Comparison of ENCODE assay signal across 9 cellular contexts in genomic region chr19:2083174-2083854, GRCh38. TPM values are rescaled to one million over a fixed set of nuclear protein-coding genes. Genes with fewer than 3 reads are reported as not detected.
A peak's percentile ranks its signal among the peaks of the same experiment; 100 is the strongest.
DNase-seq lines count a peak whose midpoint lies in the region; ATAC-seq and TF ChIP-seq lines count a peak whose summit lies in the region.
"Had no signal": no experiment of that assay in that cellular context is flagged by ENCODE, and none has a peak within 500 bp of the region (broad histone marks: within the 10 kb centered on the region; RNA-seq: fewer than 3 reads in every experiment).

No MANE protein-coding gene starts in this region.

- no peaks in the 10 kb centered on the region for H3K9me3 ChIP-seq in thoracic aorta
- no peaks in the 10 kb centered on the region for H3K9me3 ChIP-seq in MG63
- H3K9me3 ChIP-seq: SJSA1 had no signal

- peak overlapping the region; percentile 99 for H3K4me3 Mint-ChIP-seq in activated CD8-positive, alpha-beta memory T cell treated with anti-CD3 and anti-CD28 coated beads, Interleukin-2, amount 10 ng/mL, durations not matched to agents 7 days and 5 days

- CTCF ChIA-PET in activated CD8-positive, alpha-beta memory T cell treated with anti-CD3 and anti-CD28 coated beads, Interleukin-2, amount 10 ng/mL, durations not matched to agents 7 days and 5 days (lab: Charles Lee): interaction anchor here (0.5 to 4.8 kb wide), 12 partner anchors 7 to 209 kb away, joined by 3 to 50 read pairs (median 6); partner anchors contain the start of genes IZUMO4, MKNK2 and MOB3A

- peaks cover 3 to 12% of the 10 kb centered on the region in 2 donors for H3K4me1 ChIP-seq in thoracic aorta (ENCODE audit: control insufficient read depth in 1 of 2, low read depth in 2 of 2)
- H3K4me1 ChIP-seq: SJSA1 had no signal

- peak overlapping the region; percentile 64 for H3K27ac ChIP-seq in layer of hippocampus (ENCODE audit: low read depth, low read length)
- H3K27ac ChIP-seq in thoracic aorta: no peak overlapping the region
- H3K27ac ChIP-seq: SJSA1 had no signal

- H3K4me1 Mint-ChIP-seq in activated CD8-positive, alpha-beta memory T cell treated with anti-CD3 and anti-CD28 coated beads, Interleukin-2, amount 10 ng/mL, durations not matched to agents 7 days and 5 days: peaks cover 58% of the 10 kb centered on the region

- H3K4me3 ChIP-seq in thoracic aorta: peak overlapping the region; percentile 54
- H3K4me3 ChIP-seq in MG63: no peak overlapping the region
- H3K4me3 ChIP-seq: SJSA1 had no signal

- H3K27me3 Mint-ChIP-seq in activated CD8-positive, alpha-beta memory T cell treated with anti-CD3 and anti-CD28 coated beads, Interleukin-2, amount 10 ng/mL, durations not matched to agents 7 days and 5 days: no peaks in the 10 kb centered on the region

- ATAC-seq in activated CD8-positive, alpha-beta memory T cell treated with anti-CD3 and anti-CD28 coated beads, Interleukin-2, amount 10 ng/mL, durations not matched to agents 7 days and 5 days: peak; percentile 38
- ATAC-seq in thoracic aorta (ENCODE audit: insufficient number of reproducible peaks, low FRiP score, low read depth): no peak

- TF ChIP-seq CTCF in thoracic aorta (IDR thresholded peaks at IDR 0.05): no peak

- DNase-seq in SIG-M5 treated with dmso at 0.1 percent for 504 hours (lab: John Stamatoyannopoulos, UW; ENCODE audit: unreplicated experiment): peak; percentile 45
- DNase-seq in SIG-M5 (lab: John Stamatoyannopoulos, UW): no peak
- peak; percentile 90 for DNase-seq in activated CD8-positive, alpha-beta memory T cell treated with anti-CD3 and anti-CD28 coated beads, Interleukin-2, amount 10 ng/mL, durations not matched to agents 7 days and 5 days
- no peak for DNase-seq in thoracic aorta (ENCODE audit: low spot score)
- DNase-seq in NCI-H69 (lab: John Stamatoyannopoulos, UW): no peak
- no peak for DNase-seq in MG63
- no peak for DNase-seq in NCI-H1092 treated with DMSO at 0.1 percent for 48 hours (lab: John Stamatoyannopoulos, UW)

- H3K36me3 Mint-ChIP-seq in activated CD8-positive, alpha-beta memory T cell treated with anti-CD3 and anti-CD28 coated beads, Interleukin-2, amount 10 ng/mL, durations not matched to agents 7 days and 5 days: peaks cover 68% of the 10 kb centered on the region

- H3K9me3 Mint-ChIP-seq in activated CD8-positive, alpha-beta memory T cell treated with anti-CD3 and anti-CD28 coated beads, Interleukin-2, amount 10 ng/mL, durations not matched to agents 7 days and 5 days (ENCODE audit: low read depth): no peaks in the 10 kb centered on the region

- H3K27ac Mint-ChIP-seq in activated CD8-positive, alpha-beta memory T cell treated with anti-CD3 and anti-CD28 coated beads, Interleukin-2, amount 10 ng/mL, durations not matched to agents 7 days and 5 days: peak overlapping the region; percentile 98

- no peaks in the 10 kb centered on the region for H3K27me3 ChIP-seq in layer of hippocampus (ENCODE audit: control insufficient read depth, insufficient read depth, low read length)
- no peaks in the 10 kb centered on the region for H3K27me3 ChIP-seq in thoracic aorta (replicated peaks; ENCODE audit: insufficient read depth)
- H3K27me3 ChIP-seq in MG63: no peaks in the 10 kb centered on the region
- H3K27me3 ChIP-seq: SJSA1 had no signal

- H3K36me3 ChIP-seq in thoracic aorta: peaks cover 27% of the 10 kb centered on the region
- no peaks in the 10 kb centered on the region; the same call in 1 of the 2 replicates for H3K36me3 ChIP-seq in MG63

RNA-seq across cellular contexts. Expression of gene MOB3A, which starts 12.8 kb away (rescaled TPM):
- total RNA-seq in activated CD8-positive, alpha-beta memory T cell treated with anti-CD3 and anti-CD28 coated beads, Interleukin-2, amount 10 ng/mL, durations not matched to agents 7 days and 5 days: 100 to 1,000 TPM; 200 to 202 TPM
- total RNA-seq in thoracic aorta: 10 to 100 TPM; 37.8 to 50.9 TPM
- 9.4 and 9.7 TPM in 2 replicates for total RNA-seq in MG63 (2014; rRNA removed; shearing (Covaris generic); ENCODE audit: low replicate concordance)

RNA-seq across cellular contexts. Expression of gene IZUMO4, which starts 13.4 kb away (rescaled TPM):
- total RNA-seq in activated CD8-positive, alpha-beta memory T cell treated with anti-CD3 and anti-CD28 coated beads, Interleukin-2, amount 10 ng/mL, durations not matched to agents 7 days and 5 days: 10 to 100 TPM in 1 of 2 experiments, 1 to 10 TPM in 1; 7.2 to 10.1 TPM
- total RNA-seq in thoracic aorta: 1 to 10 TPM; 3.1 to 6.1 TPM
- total RNA-seq in MG63 (2014; rRNA removed; shearing (Covaris generic); ENCODE audit: low replicate concordance): not detected in 2 replicates

RNA-seq across cellular contexts. Expression of gene MKNK2, which starts 32.3 kb away (rescaled TPM):
- 100 to 1,000 TPM; 196 to 201 TPM for total RNA-seq in activated CD8-positive, alpha-beta memory T cell treated with anti-CD3 and anti-CD28 coated beads, Interleukin-2, amount 10 ng/mL, durations not matched to agents 7 days and 5 days
- total RNA-seq in thoracic aorta: 10 to 100 TPM; 69.7 to 96.3 TPM
- 17.9 and 38.6 TPM in 2 replicates for total RNA-seq in MG63 (2014; rRNA removed; shearing (Covaris generic); ENCODE audit: low replicate concordance)

Comparison
In these comparisons a context has a peak if more than half of its experiments do, and no peak if none do; other contexts are left out.
1. DNase-seq: peak in SIG-M5 treated with dmso at 0.1 percent for 504 hours (single experiment) and activated CD8-positive, alpha-beta memory T cell treated with anti-CD3 and anti-CD28 coated beads, Interleukin-2, amount 10 ng/mL, durations not matched to agents 7 days and 5 days (single experiment); none in SIG-M5 (single experiment), thoracic aorta (single experiment), NCI-H69 (single experiment), MG63 (single experiment) and NCI-H1092 treated with DMSO at 0.1 percent for 48 hours (single experiment).